28 cellular contexts compared by ENCODE assay signal in genomic region chr12:42774238-42774637, GRCh38.
"Had no signal": no experiment of that assay in that cellular context is flagged by ENCODE, and none has a peak within 500 bp of the region (broad histone marks: within the 10 kb centered on the region; RNA-seq: fewer than 3 reads in every experiment).

No MANE protein-coding gene starts in this region.

- H3K27me3 ChIP-seq: colonic mucosa, esophagus muscularis mucosa, esophagus squamous epithelium, foreskin keratinocyte, gastrocnemius medialis, gastroesophageal sphincter, heart left ventricle, heart right ventricle had no signal

- H3K27ac ChIP-seq: colonic mucosa, coronary artery, dorsolateral prefrontal cortex, epithelial cell of prostate, esophagus muscularis mucosa, esophagus squamous epithelium, foreskin keratinocyte, gastrocnemius medialis, gastroesophageal sphincter, heart left ventricle, heart right ventricle had no signal

- H3K4me3 ChIP-seq: colonic mucosa, coronary artery, dorsolateral prefrontal cortex, esophagus muscularis mucosa, esophagus squamous epithelium, gastrocnemius medialis, gastroesophageal sphincter, heart left ventricle, heart right ventricle had no signal

- H3K36me3 ChIP-seq: colonic mucosa, esophagus muscularis mucosa, esophagus squamous epithelium, gastrocnemius medialis, gastroesophageal sphincter, heart left ventricle, heart right ventricle had no signal

- H3K9me3 ChIP-seq: colonic mucosa, esophagus squamous epithelium, gastrocnemius medialis had no signal

- H3K4me1 ChIP-seq: colonic mucosa, esophagus muscularis mucosa, foreskin keratinocyte, gastrocnemius medialis, gastroesophageal sphincter had no signal

- DNase-seq: colonic mucosa; cortex of kidney; dermis blood vessel endothelial cell; dorsolateral prefrontal cortex; effector CD4-positive, alpha-beta T cell; effector CD8-positive, alpha-beta T cell; effector memory CD4-positive, alpha-beta T cell; effector memory CD8-positive, alpha-beta T cell; endodermal cell; erythroblast; esophagus squamous epithelium; foreskin fibroblast; foreskin keratinocyte; foreskin melanocyte; gastrocnemius medialis; glutamatergic neuron; head of caudate nucleus; heart left ventricle; heart right ventricle had no signal

- FAIRE-seq: colon, endometrium, endothelial cell of umbilical vein, frontal cortex had no signal

- ATAC-seq: effector memory CD8-positive, alpha-beta T cell; esophagus mucosa; foreskin keratinocyte; gastrocnemius medialis; gastroesophageal sphincter; heart left ventricle; heart right ventricle had no signal
